Comparison of ENCODE assay signal across 19 cellular contexts in the genomic region with DNA sequence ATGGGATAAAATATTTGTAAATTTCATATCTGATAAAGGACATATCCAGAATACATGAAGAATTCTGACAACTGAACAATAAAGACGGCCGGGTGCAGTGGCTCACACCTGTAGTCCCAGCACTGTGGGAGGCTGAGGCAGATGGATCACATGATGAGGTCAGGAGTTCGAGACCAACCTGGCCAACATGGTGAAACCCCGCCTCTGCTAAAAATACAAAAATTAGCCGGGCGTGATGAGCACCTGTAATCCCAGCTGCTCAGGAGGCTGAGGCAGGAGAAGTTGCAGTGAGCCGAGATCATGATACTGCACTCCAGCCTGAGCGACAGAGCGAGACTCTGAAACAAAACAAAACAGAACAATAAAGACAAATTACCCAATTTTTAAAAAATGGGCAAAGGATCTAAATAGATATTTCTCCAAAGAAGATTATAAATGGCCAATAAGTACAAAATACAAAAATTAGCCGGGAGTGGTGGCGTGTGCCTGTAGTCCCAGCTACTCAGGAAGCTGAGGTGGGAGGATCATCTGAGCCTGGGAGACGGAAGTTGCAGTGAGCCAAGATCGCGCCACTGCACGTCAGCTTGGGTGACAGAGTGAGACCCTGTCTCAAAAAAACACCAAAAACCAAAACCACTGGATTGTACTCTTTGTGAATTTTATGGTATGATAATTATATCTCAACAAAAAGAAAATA. TPM values are rescaled to one million over a fixed set of nuclear protein-coding genes. Genes with fewer than 3 reads are reported as not detected.
A peak's percentile ranks its signal among the peaks of the same experiment; 100 is the strongest.
DNase-seq lines count a peak whose midpoint lies in the region; ATAC-seq and TF ChIP-seq lines count a peak whose summit lies in the region.
"Had no signal": no experiment of that assay in that cellular context is flagged by ENCODE, and none has a peak within 500 bp of the region (broad histone marks: within the 10 kb centered on the region; RNA-seq: fewer than 3 reads in every experiment).

No MANE protein-coding gene starts in this region.

- POLR2A ChIA-PET in MCF 10A (lab: Yijun Ruan, JAX) = interaction anchor here (0.9 to 1.4 kb wide), 2 partner anchors 10 to 158 kb away, joined by 3 to 7 read pairs; partner anchors contain the start of gene NSD1

- no peak for DNase-seq in stimulated activated naive B cell treated with anti-CD40 and anti-IgM and Interleukin-4, amounts not matched to agents 10 μg/mL and 1 μg/mL and 100 μg/mL, for 72 hours
- DNase-seq in DMS153 (lab: John Stamatoyannopoulos, UW) = no peak
- DNase-seq in MCF 10A (ENCODE audit: unreplicated experiment) = no peak
- DNase-seq: activated CD4-positive, alpha-beta T cell treated with anti-CD3 and anti-CD28 coated beads for 48 hours; activated gamma-delta T cell treated with Interleukin-2 at 50 U/mL for 16 hours; AML-193; central memory CD4-positive, alpha-beta T cell; GDM1; GM23248; Kasumi-1; left colon; NCI-H1105 treated with DMSO at 0.1 percent for 48 hours; PC-9 had no signal

- intact Hi-C loops in MCF 10A (cut with micrococcal nuclease) = no loop called here

- H3K9me3 Mint-ChIP-seq in stimulated activated naive B cell treated with anti-CD40 and anti-IgM and Interleukin-4, amounts not matched to agents 10 μg/mL and 1 μg/mL and 100 μg/mL, for 72 hours = no peaks in the 10 kb centered on the region
- no peaks in the 10 kb centered on the region for H3K9me3 Mint-ChIP-seq in MCF 10A (ENCODE audit: unreplicated experiment)

- no TSS peak for BruUV-seq in MCF 10A (replicated peaks; lab: Mats Ljungman, UMichigan)

- ATAC-seq in GM19351 (IDR thresholded peaks at IDR 0.05; ENCODE audit: unreplicated experiment) (peak; percentile 35), HG02623 (IDR thresholded peaks at IDR 0.05; ENCODE audit: unreplicated experiment) (peak; percentile 25), HG03159 (IDR thresholded peaks at IDR 0.05; ENCODE audit: unreplicated experiment) (no peak), HG03457 (IDR thresholded peaks at IDR 0.05; ENCODE audit: unreplicated experiment) (no peak)
- ATAC-seq in stimulated activated naive B cell treated with anti-CD40 and anti-IgM and Interleukin-4, amounts not matched to agents 10 μg/mL and 1 μg/mL and 100 μg/mL, for 72 hours (replicated peaks) = peak; percentile 39 to 45
- ATAC-seq: gastroesophageal sphincter had no signal

- CTCF ChIA-PET in MCF 10A (lab: Yijun Ruan, JAX) = interaction anchor here (1.0 to 14.1 kb wide), 2 partner anchors 11 to 463 kb away, joined by 3 to 140 read pairs; no protein-coding TSS in a partner anchor

- no peak for TF ChIP-seq CTCF in MCF 10A (IDR thresholded peaks at IDR 0.05; ENCODE audit: unreplicated experiment)

- no peak overlapping the region for H3K4me3 Mint-ChIP-seq in stimulated activated naive B cell treated with anti-CD40 and anti-IgM and Interleukin-4, amounts not matched to agents 10 μg/mL and 1 μg/mL and 100 μg/mL, for 72 hours
- H3K4me3 Mint-ChIP-seq in MCF 10A (ENCODE audit: unreplicated experiment) = no peak overlapping the region

- no peaks in the 10 kb centered on the region for H3K36me3 Mint-ChIP-seq in stimulated activated naive B cell treated with anti-CD40 and anti-IgM and Interleukin-4, amounts not matched to agents 10 μg/mL and 1 μg/mL and 100 μg/mL, for 72 hours
- H3K36me3 Mint-ChIP-seq in MCF 10A (ENCODE audit: insufficient read depth, unreplicated experiment) = peaks cover 5% of the 10 kb centered on the region

- H3K4me1 Mint-ChIP-seq in stimulated activated naive B cell treated with anti-CD40 and anti-IgM and Interleukin-4, amounts not matched to agents 10 μg/mL and 1 μg/mL and 100 μg/mL, for 72 hours = peaks cover 19 to 26% of the 10 kb centered on the region in 2 donors
- peaks cover 11% of the 10 kb centered on the region for H3K4me1 Mint-ChIP-seq in MCF 10A (ENCODE audit: insufficient read depth, unreplicated experiment)

- peak; percentile 63 for TF ChIP-seq POLR2A in Raji (IDR thresholded peaks at IDR 0.05; ENCODE audit: insufficient read depth, low read depth, low read length)

- H3K27ac Mint-ChIP-seq in stimulated activated naive B cell treated with anti-CD40 and anti-IgM and Interleukin-4, amounts not matched to agents 10 μg/mL and 1 μg/mL and 100 μg/mL, for 72 hours = peak overlapping the region; percentile 83
- H3K27ac Mint-ChIP-seq in MCF 10A (ENCODE audit: low read depth, unreplicated experiment) = no peak overlapping the region

- no peaks in the 10 kb centered on the region for H3K27me3 Mint-ChIP-seq in stimulated activated naive B cell treated with anti-CD40 and anti-IgM and Interleukin-4, amounts not matched to agents 10 μg/mL and 1 μg/mL and 100 μg/mL, for 72 hours
- H3K27me3 Mint-ChIP-seq in MCF 10A (ENCODE audit: insufficient read depth, unreplicated experiment) = no peaks in the 10 kb centered on the region

RNA-seq across cellular contexts. Expression of gene NSD1, which starts 9.6 kb away (rescaled TPM):
- total RNA-seq in MCF 10A (2022) = 110 and 111 TPM in 2 replicates

RNA-seq across cellular contexts. Expression of gene FGFR4, which starts 37.2 kb away (rescaled TPM):
- total RNA-seq in MCF 10A (2022) = 1.5 and 1.8 TPM in 2 replicates
- total RNA-seq: GM23248 had no signal

Comparison
In these comparisons a context has a peak if more than half of its experiments do, and no peak if none do; other contexts are left out.
1. ATAC-seq: peak in GM19351 (single experiment), HG02623 (single experiment) and stimulated activated naive B cell treated with anti-CD40 and anti-IgM and Interleukin-4, amounts not matched to agents 10 μg/mL and 1 μg/mL and 100 μg/mL, for 72 hours (2 of 2); none in HG03159 (single experiment) and HG03457 (single experiment).